Comparison of ENCODE assay signal across 14 cellular contexts in the genomic region with DNA sequence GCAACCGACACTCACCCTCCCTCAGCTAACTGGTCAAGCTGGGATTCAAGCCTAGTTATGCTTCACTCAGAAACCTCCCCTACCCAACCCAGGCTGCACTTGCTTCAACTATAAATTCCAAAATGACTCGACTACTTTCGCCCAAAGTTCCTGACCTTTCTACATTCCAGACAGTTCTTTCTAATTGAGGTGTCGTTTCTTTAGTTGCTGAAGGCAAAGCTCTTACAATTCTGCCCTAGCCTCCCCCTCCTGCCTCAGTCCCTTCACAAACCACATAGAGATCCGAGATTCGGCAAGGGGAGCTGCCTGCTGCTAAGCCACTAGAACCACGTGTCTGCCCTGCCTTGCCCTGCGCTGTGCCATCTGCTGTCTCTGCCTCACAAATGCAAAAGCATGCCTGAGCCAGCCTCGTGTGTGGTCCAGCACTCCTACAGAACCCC.
DNase-seq lines count a peak whose midpoint lies in the region; ATAC-seq and TF ChIP-seq lines count a peak whose summit lies in the region.
"Had no signal": no experiment of that assay in that cellular context is flagged by ENCODE, and none has a peak within 500 bp of the region (broad histone marks: within the 10 kb centered on the region; RNA-seq: fewer than 3 reads in every experiment).

No MANE protein-coding gene starts in this region.

- H3K4me3 Mint-ChIP-seq in activated CD8-positive, alpha-beta T cell treated with anti-CD3 and anti-CD28 coated beads, Interleukin-2, amount 10 ng/mL, durations not matched to agents 7 days and 5 days, result no peak overlapping the region
- H3K4me3 Mint-ChIP-seq: natural killer cell; T-helper 1 cell treated with Interleukin-12 subunit alpha and Interleukin-12 subunit beta and Interleukin-4 antibody, amounts not matched to agents 30 μg/mL and 1 μg/mL, for 36 hours had no signal

- no peaks in the 10 kb centered on the region for H3K9me3 Mint-ChIP-seq in activated CD8-positive, alpha-beta T cell treated with anti-CD3 and anti-CD28 coated beads, Interleukin-2, amount 10 ng/mL, durations not matched to agents 7 days and 5 days (ENCODE audit: insufficient read depth)
- H3K9me3 Mint-ChIP-seq: natural killer cell; T-helper 1 cell treated with Interleukin-12 subunit alpha and Interleukin-12 subunit beta and Interleukin-4 antibody, amounts not matched to agents 30 μg/mL and 1 μg/mL, for 36 hours had no signal

- intact Hi-C loops in left ventricle myocardium superior (cut with micrococcal nuclease), result no loop called here

- H3K36me3 Mint-ChIP-seq in activated CD8-positive, alpha-beta T cell treated with anti-CD3 and anti-CD28 coated beads, Interleukin-2, amount 10 ng/mL, durations not matched to agents 7 days and 5 days (ENCODE audit: low read depth), result no peaks in the 10 kb centered on the region
- H3K36me3 Mint-ChIP-seq: natural killer cell had no signal

- H3K27me3 ChIP-seq in WERI-Rb-1 (ENCODE audit: insufficient read depth, low read depth, severe bottlenecking) (no peaks in the 10 kb centered on the region), kidney epithelial cell (ENCODE audit: control insufficient read depth, insufficient read depth, low read length) (no peaks in the 10 kb centered on the region)
- H3K27me3 ChIP-seq: upper lobe of left lung had no signal

- H3K36me3 ChIP-seq in WERI-Rb-1 (no peaks in the 10 kb centered on the region), kidney epithelial cell (ENCODE audit: control insufficient read depth, insufficient read depth, low read length) (no peaks in the 10 kb centered on the region)
- H3K36me3 ChIP-seq: upper lobe of left lung had no signal

- POLR2A ChIA-PET in activated CD8-positive, alpha-beta T cell treated with anti-CD3 and anti-CD28 coated beads, Interleukin-2, amount 10 ng/mL, durations not matched to agents 7 days and 5 days (lab: Charles Lee), result no interaction called here

- in situ Hi-C loops in ACHN (cut with HindIII; ENCODE audit: low pct_ligation_motif_present, low pct_unique_long_range_greater_than_20kb, low sequenced_read_pairs), result no loop called here

- peaks cover 45% of the 10 kb centered on the region for H3K27me3 Mint-ChIP-seq in activated CD8-positive, alpha-beta T cell treated with anti-CD3 and anti-CD28 coated beads, Interleukin-2, amount 10 ng/mL, durations not matched to agents 7 days and 5 days (ENCODE audit: low read depth)

- H3K27ac ChIP-seq in WERI-Rb-1, result peak overlapping the region; percentile 40
- H3K27ac ChIP-seq: epithelial cell of prostate, upper lobe of left lung had no signal

- H3K9me3 ChIP-seq in WERI-Rb-1 (ENCODE audit: severe bottlenecking), result no peaks in the 10 kb centered on the region
- H3K9me3 ChIP-seq: upper lobe of left lung had no signal

- H3K4me3 ChIP-seq in WERI-Rb-1 (ENCODE audit: low read depth, low read length) (no peak overlapping the region), kidney epithelial cell (ENCODE audit: low read depth, low read length) (no peak overlapping the region)
- H3K4me3 ChIP-seq: upper lobe of left lung had no signal

- no peaks in the 10 kb centered on the region for H3K4me1 Mint-ChIP-seq in activated CD8-positive, alpha-beta T cell treated with anti-CD3 and anti-CD28 coated beads, Interleukin-2, amount 10 ng/mL, durations not matched to agents 7 days and 5 days (ENCODE audit: low read depth)

- CTCF ChIA-PET in activated CD8-positive, alpha-beta T cell treated with anti-CD3 and anti-CD28 coated beads, Interleukin-2, amount 10 ng/mL, durations not matched to agents 7 days and 5 days (lab: Charles Lee), result interaction anchor here (1.1 kb wide), 1 partner anchor 8 kb away, joined by 3 read pairs; no protein-coding TSS in a partner anchor

- DNase-seq in ACHN, result peak; percentile 43
- DNase-seq in HS-5 (ENCODE audit: low read depth), result peak; percentile 8
- peak; percentile 78 for DNase-seq in WERI-Rb-1
- peak; percentile 37 for DNase-seq in kidney epithelial cell (ENCODE audit: low read depth)
- DNase-seq in activated CD8-positive, alpha-beta T cell treated with anti-CD3 and anti-CD28 coated beads, Interleukin-2, amount 10 ng/mL, durations not matched to agents 7 days and 5 days, result no peak
- no peak for DNase-seq in left ventricle myocardium superior
- DNase-seq: activated CD4-positive, alpha-beta T cell treated with anti-CD3 and anti-CD28 coated beads, Interleukin-2, amount 50 U/mL, for 4 hours; activated effector memory CD4-positive, alpha-beta T cell treated with anti-CD3 and anti-CD28 coated beads, Interleukin-2, amount 50 U/mL, for 16 hours; natural killer cell; upper lobe of left lung had no signal

- TF ChIP-seq CTCF in WERI-Rb-1 (IDR thresholded peaks at IDR 0.05; ENCODE audit: low read depth, low read length), result no peak
- TF ChIP-seq CTCF in kidney epithelial cell (IDR thresholded peaks at IDR 0.05; ENCODE audit: insufficient read depth, low read length, poor library complexity, severe bottlenecking), result no peak

- ATAC-seq in HG03039 (IDR thresholded peaks at IDR 0.05; ENCODE audit: unreplicated experiment) (no peak), HG03571 (IDR thresholded peaks at IDR 0.05; ENCODE audit: unreplicated experiment) (no peak), left ventricle myocardium superior (no peak)
- no peak for ATAC-seq in activated CD8-positive, alpha-beta T cell treated with anti-CD3 and anti-CD28 coated beads, Interleukin-2, amount 10 ng/mL, durations not matched to agents 7 days and 5 days

- H3K27ac Mint-ChIP-seq in activated CD8-positive, alpha-beta T cell treated with anti-CD3 and anti-CD28 coated beads, Interleukin-2, amount 10 ng/mL, durations not matched to agents 7 days and 5 days, result no peak overlapping the region
- H3K27ac Mint-ChIP-seq: natural killer cell; T-helper 1 cell treated with Interleukin-12 subunit alpha and Interleukin-12 subunit beta and Interleukin-4 antibody, amounts not matched to agents 30 μg/mL and 1 μg/mL, for 36 hours had no signal

Comparison
In these comparisons a context has a peak if more than half of its experiments do, and no peak if none do; other contexts are left out.
1. DNase-seq: peak in ACHN (single experiment), HS-5 (single experiment), WERI-Rb-1 (single experiment) and kidney epithelial cell (single experiment); none in activated CD8-positive, alpha-beta T cell treated with anti-CD3 and anti-CD28 coated beads, Interleukin-2, amount 10 ng/mL, durations not matched to agents 7 days and 5 days (single experiment) and left ventricle myocardium superior (single experiment).